1 cellular context compared by ENCODE assay signal in the genomic region with DNA sequence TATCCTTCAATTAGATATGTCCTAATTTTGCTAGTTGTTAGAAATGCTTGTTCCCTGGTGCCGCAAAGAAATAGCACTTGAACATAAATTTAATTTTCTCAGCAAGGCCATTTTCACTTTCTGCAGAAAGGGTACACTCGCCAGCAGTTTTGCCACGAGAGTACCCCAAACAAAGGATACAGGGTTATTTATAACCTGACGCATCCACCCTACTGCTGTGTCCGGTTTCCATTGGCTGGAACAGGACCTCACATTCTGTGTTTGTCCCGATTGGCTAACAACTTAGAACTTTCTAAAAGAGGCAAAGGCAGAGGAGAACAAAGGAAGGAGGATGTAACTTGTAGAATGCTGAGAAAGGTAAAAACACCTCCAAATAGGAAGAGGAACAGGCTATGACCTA.
TF ChIP-seq lines count a peak whose summit lies in the region.

No MANE protein-coding gene starts in this region.

TF ChIP-seq in HepG2, 621 proteins besides CTCF, POLR2A, EP300 and RAD21:
- peak; percentile 86; the same call in 1 of the 2 replicates for TF ChIP-seq ZNF562 (CRISPR knock-in tag; IDR thresholded peaks at IDR 0.05; ENCODE audit: borderline replicate concordance)
